12 cellular contexts compared by ENCODE assay signal in the genomic region with DNA sequence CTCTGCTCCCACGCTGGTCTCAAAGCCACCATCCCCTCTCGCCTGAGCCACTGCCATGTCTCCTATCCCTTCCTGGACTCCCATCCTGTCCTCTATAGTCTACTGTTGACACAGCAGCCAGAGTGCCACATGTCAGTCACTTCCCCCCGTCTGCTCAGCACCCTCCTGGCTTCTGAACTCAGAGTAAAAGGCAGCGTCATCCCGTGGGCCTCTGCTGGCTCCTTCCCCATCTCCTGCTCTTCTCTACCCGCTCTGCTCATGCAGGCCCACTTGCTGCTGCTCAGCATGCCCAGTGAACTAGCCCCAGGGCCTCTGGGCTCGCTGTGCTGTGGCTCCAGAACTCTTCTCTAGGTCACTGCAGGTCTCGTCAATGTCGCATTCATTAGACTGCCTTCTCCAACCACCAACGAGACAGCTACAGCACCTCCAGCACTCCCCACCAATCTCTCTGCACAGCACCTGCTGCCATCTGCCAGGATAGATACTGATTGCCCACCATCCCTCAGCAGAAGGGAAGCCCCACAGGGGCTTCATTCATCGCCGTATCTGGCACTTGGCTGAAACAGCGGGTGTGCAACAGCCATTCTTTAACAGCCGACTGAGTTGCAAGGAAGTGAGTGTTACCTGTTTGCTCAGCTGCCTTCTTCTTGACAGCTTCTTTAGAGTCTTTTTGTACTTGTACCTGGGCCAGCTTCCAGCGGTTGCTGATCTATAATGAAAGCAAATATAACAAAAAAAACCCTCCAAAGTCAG. TPM values are rescaled to one million over a fixed set of nuclear protein-coding genes. Genes with fewer than 3 reads are reported as not detected.
DNase-seq lines count a peak whose midpoint lies in the region; ATAC-seq lines count a peak whose summit lies in the region.
"Had no signal": no experiment of that assay in that cellular context is flagged by ENCODE, and none has a peak within 500 bp of the region (broad histone marks: within the 10 kb centered on the region; RNA-seq: fewer than 3 reads in every experiment).

No MANE protein-coding gene starts in this region.

- peak overlapping the region; percentile 86 for H3K27ac Mint-ChIP-seq in activated T-cell treated with anti-CD3 and anti-CD28 coated beads, Interleukin-2, amount 50 U/mL, for 24 hours
- H3K27ac Mint-ChIP-seq in activated naive CD8-positive, alpha-beta T cell treated with anti-CD3 and anti-CD28 coated beads for 36 hours: peak overlapping the region; percentile 50
- H3K27ac Mint-ChIP-seq in stimulated activated effector memory CD8-positive, alpha-beta T cell treated with anti-CD3 and anti-CD28 coated beads, Interleukin-12 subunit alpha, Interleukin-12 subunit beta, amount 100 ng/mL, for 72 hours: peak overlapping the region; percentile 1

- H3K4me3 Mint-ChIP-seq in activated T-cell treated with anti-CD3 and anti-CD28 coated beads, Interleukin-2, amount 50 U/mL, for 24 hours: no peak overlapping the region
- H3K4me3 Mint-ChIP-seq in activated T-cell treated with anti-CD3 and anti-CD28 coated beads, Interleukin-2, amount 50 U/mL, for 4 hours: no peak overlapping the region
- no peak overlapping the region for H3K4me3 Mint-ChIP-seq in activated naive CD8-positive, alpha-beta T cell treated with anti-CD3 and anti-CD28 coated beads for 36 hours
- no peak overlapping the region for H3K4me3 Mint-ChIP-seq in stimulated activated effector memory CD8-positive, alpha-beta T cell treated with anti-CD3 and anti-CD28 coated beads, Interleukin-12 subunit alpha, Interleukin-12 subunit beta, amount 100 ng/mL, for 72 hours

- peaks cover 95% of the 10 kb centered on the region for H3K36me3 Mint-ChIP-seq in activated T-cell treated with anti-CD3 and anti-CD28 coated beads, Interleukin-2, amount 50 U/mL, for 24 hours (ENCODE audit: low read depth)
- H3K36me3 Mint-ChIP-seq in activated T-cell treated with anti-CD3 and anti-CD28 coated beads, Interleukin-2, amount 50 U/mL, for 4 hours (ENCODE audit: insufficient read depth): peaks cover 44% of the 10 kb centered on the region
- peaks cover 44% of the 10 kb centered on the region for H3K36me3 Mint-ChIP-seq in activated naive CD8-positive, alpha-beta T cell treated with anti-CD3 and anti-CD28 coated beads for 36 hours
- H3K36me3 Mint-ChIP-seq in stimulated activated effector memory CD8-positive, alpha-beta T cell treated with anti-CD3 and anti-CD28 coated beads, Interleukin-12 subunit alpha, Interleukin-12 subunit beta, amount 100 ng/mL, for 72 hours: peaks cover 100% of the 10 kb centered on the region

- H3K9me3 Mint-ChIP-seq in activated T-cell treated with anti-CD3 and anti-CD28 coated beads, Interleukin-2, amount 50 U/mL, for 24 hours: no peaks in the 10 kb centered on the region
- no peaks in the 10 kb centered on the region for H3K9me3 Mint-ChIP-seq in activated T-cell treated with anti-CD3 and anti-CD28 coated beads, Interleukin-2, amount 50 U/mL, for 4 hours
- no peaks in the 10 kb centered on the region for H3K9me3 Mint-ChIP-seq in activated naive CD8-positive, alpha-beta T cell treated with anti-CD3 and anti-CD28 coated beads for 36 hours
- H3K9me3 Mint-ChIP-seq in stimulated activated effector memory CD8-positive, alpha-beta T cell treated with anti-CD3 and anti-CD28 coated beads, Interleukin-12 subunit alpha, Interleukin-12 subunit beta, amount 100 ng/mL, for 72 hours: no peaks in the 10 kb centered on the region

- H3K27me3 Mint-ChIP-seq in activated T-cell treated with anti-CD3 and anti-CD28 coated beads, Interleukin-2, amount 50 U/mL, for 24 hours: no peaks in the 10 kb centered on the region
- no peaks in the 10 kb centered on the region for H3K27me3 Mint-ChIP-seq in activated T-cell treated with anti-CD3 and anti-CD28 coated beads, Interleukin-2, amount 50 U/mL, for 4 hours (ENCODE audit: low read depth)
- H3K27me3 Mint-ChIP-seq in activated naive CD8-positive, alpha-beta T cell treated with anti-CD3 and anti-CD28 coated beads for 36 hours: no peaks in the 10 kb centered on the region

- no peak for ATAC-seq in activated T-cell treated with anti-CD3 and anti-CD28 coated beads, Interleukin-2, amount 50 U/mL, for 4 hours
- ATAC-seq in stimulated activated effector memory CD8-positive, alpha-beta T cell treated with anti-CD3 and anti-CD28 coated beads, Interleukin-12 subunit alpha, Interleukin-12 subunit beta, amount 100 ng/mL, for 72 hours: no peak
- ATAC-seq in GM21717 (IDR thresholded peaks at IDR 0.05; ENCODE audit: unreplicated experiment) (no peak), HG03025 (IDR thresholded peaks at IDR 0.05; ENCODE audit: low FRiP score, unreplicated experiment) (no peak)

- DNase-seq in activated T-cell treated with anti-CD3 and anti-CD28 coated beads, Interleukin-2, amount 50 U/mL, for 24 hours: no peak
- no peak for DNase-seq in activated T-cell treated with anti-CD3 and anti-CD28 coated beads, Interleukin-2, amount 50 U/mL, for 4 hours
- DNase-seq in NCI-H2171 (lab: John Stamatoyannopoulos, UW): peak; percentile 24
- DNase-seq in activated naive CD8-positive, alpha-beta T cell treated with anti-CD3 and anti-CD28 coated beads for 36 hours: no peak
- no peak for DNase-seq in stimulated activated effector memory CD8-positive, alpha-beta T cell treated with anti-CD3 and anti-CD28 coated beads, Interleukin-12 subunit alpha, Interleukin-12 subunit beta, amount 100 ng/mL, for 72 hours (ENCODE audit: low spot score in 2 of 2)
- DNase-seq in DMS 273 (lab: John Stamatoyannopoulos, UW; ENCODE audit: unreplicated experiment): no peak
- DNase-seq: ACHN, GDM1, WERI-Rb-1 had no signal

- peaks cover 17% of the 10 kb centered on the region for H3K4me1 Mint-ChIP-seq in activated T-cell treated with anti-CD3 and anti-CD28 coated beads, Interleukin-2, amount 50 U/mL, for 24 hours (ENCODE audit: low read depth)
- H3K4me1 Mint-ChIP-seq in activated T-cell treated with anti-CD3 and anti-CD28 coated beads, Interleukin-2, amount 50 U/mL, for 4 hours (ENCODE audit: low read depth): no peaks in the 10 kb centered on the region
- H3K4me1 Mint-ChIP-seq in activated naive CD8-positive, alpha-beta T cell treated with anti-CD3 and anti-CD28 coated beads for 36 hours: peaks cover 8% of the 10 kb centered on the region
- H3K4me1 Mint-ChIP-seq in stimulated activated effector memory CD8-positive, alpha-beta T cell treated with anti-CD3 and anti-CD28 coated beads, Interleukin-12 subunit alpha, Interleukin-12 subunit beta, amount 100 ng/mL, for 72 hours: peaks cover 17% of the 10 kb centered on the region

RNA-seq across cellular contexts. Expression of gene SRM, which starts 11.8 kb away (rescaled TPM):
- 100 to 1,000 TPM; 622 to 706 (median 667) TPM for total RNA-seq in activated T-cell treated with anti-CD3 and anti-CD28 coated beads, Interleukin-2, amount 50 U/mL, for 4 hours
- 100 to 1,000 TPM; 387 to 388 TPM for total RNA-seq in activated naive CD8-positive, alpha-beta T cell treated with anti-CD3 and anti-CD28 coated beads for 36 hours

RNA-seq across cellular contexts. Expression of gene MASP2, which starts 24.6 kb away (rescaled TPM):
- 1 to 10 TPM in 1 of 3 donors, under 1 TPM in 2; 0.48 to 1.0 (median 0.50) TPM for total RNA-seq in activated T-cell treated with anti-CD3 and anti-CD28 coated beads, Interleukin-2, amount 50 U/mL, for 4 hours
- total RNA-seq in activated naive CD8-positive, alpha-beta T cell treated with anti-CD3 and anti-CD28 coated beads for 36 hours: under 1 TPM in 1 of 2 experiments, not detected in 1; 0.25 TPM
- total RNA-seq: renal cortical epithelial cell had no signal

RNA-seq across cellular contexts. Expression of gene EXOSC10, which starts 28.0 kb away (rescaled TPM):
- 10 to 100 TPM; 82.8 to 86.6 (median 85.1) TPM for total RNA-seq in activated T-cell treated with anti-CD3 and anti-CD28 coated beads, Interleukin-2, amount 50 U/mL, for 4 hours
- total RNA-seq in activated naive CD8-positive, alpha-beta T cell treated with anti-CD3 and anti-CD28 coated beads for 36 hours: 10 to 100 TPM; 80.9 to 93.2 TPM

RNA-seq across cellular contexts. Expression of gene TARDBP, which starts 59.2 kb away (rescaled TPM):
- 100 to 1,000 TPM; 196 to 208 (median 201) TPM for total RNA-seq in activated T-cell treated with anti-CD3 and anti-CD28 coated beads, Interleukin-2, amount 50 U/mL, for 4 hours
- 100 to 1,000 TPM; 202 to 206 TPM for total RNA-seq in activated naive CD8-positive, alpha-beta T cell treated with anti-CD3 and anti-CD28 coated beads for 36 hours

Comparison
In these comparisons a context has a peak if more than half of its experiments do, and no peak if none do; other contexts are left out.
1. H3K27ac Mint-ChIP-seq: peak in every context shown above with its lines; median percentile 86 in activated T-cell treated with anti-CD3 and anti-CD28 coated beads, Interleukin-2, amount 50 U/mL, for 24 hours; 50 in activated naive CD8-positive, alpha-beta T cell treated with anti-CD3 and anti-CD28 coated beads for 36 hours; 1 in stimulated activated effector memory CD8-positive, alpha-beta T cell treated with anti-CD3 and anti-CD28 coated beads, Interleukin-12 subunit alpha, Interleukin-12 subunit beta, amount 100 ng/mL, for 72 hours.